13 cellular contexts compared by ENCODE assay signal in the genomic region with DNA sequence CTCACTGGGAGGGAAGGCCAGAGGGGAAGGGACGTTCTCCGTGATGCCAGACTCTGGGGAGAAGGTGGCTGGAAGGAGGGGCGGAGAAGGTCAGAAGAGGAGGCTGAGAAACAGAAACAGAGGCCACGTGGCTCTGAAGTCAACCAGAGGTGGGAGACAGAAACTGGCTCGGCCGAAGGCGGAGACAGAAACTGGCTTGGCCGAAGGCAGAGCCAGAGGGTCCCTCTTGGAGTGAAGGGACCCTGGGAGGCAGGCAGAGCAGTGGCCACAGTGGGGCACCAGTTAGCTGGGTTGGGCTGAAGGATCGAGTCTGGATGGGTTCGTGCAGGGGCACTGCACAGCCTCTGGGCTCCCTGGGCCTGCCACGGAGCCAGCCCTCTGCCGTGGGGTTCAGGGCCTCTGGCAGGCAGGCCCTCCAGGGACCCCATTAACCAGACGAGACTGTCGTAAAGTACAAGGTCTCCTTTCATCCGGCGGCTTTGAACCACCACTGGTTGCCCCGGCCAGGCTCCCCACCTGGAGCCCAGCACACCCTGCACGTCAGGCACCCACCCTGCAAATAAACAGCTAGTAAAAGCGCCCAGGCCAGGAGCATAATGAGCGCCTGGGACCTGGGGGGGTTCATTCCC.
A peak's percentile ranks its signal among the peaks of the same experiment; 100 is the strongest.
DNase-seq lines count a peak whose midpoint lies in the region; TF ChIP-seq lines count a peak whose summit lies in the region.
"Had no signal": no experiment of that assay in that cellular context is flagged by ENCODE, and none has a peak within 500 bp of the region (broad histone marks: within the 10 kb centered on the region; RNA-seq: fewer than 3 reads in every experiment).

No MANE protein-coding gene starts in this region.

- H3K23ac ChIP-seq in mesenchymal stem cell (ENCODE audit: low read length in 2 of 2) = peak overlapping the region in 1 of 2 experiments; percentile 53

- no peak overlapping the region for H2BK5ac ChIP-seq in mesenchymal stem cell (ENCODE audit: low read depth, low read length, poor library complexity, severe bottlenecking)

- POLR2A ChIA-PET in HEK293 (lab: Yijun Ruan, JAX) = no interaction called here

- 69% methylated on average over 20 of the region's 20 CpGs for WGBS in mesenchymal stem cell

- no peak overlapping the region for H4K91ac ChIP-seq in mesenchymal stem cell (ENCODE audit: low read length)

- H3K4me3 ChIP-seq in AG09309 (ENCODE audit: control insufficient read depth, low read depth, low read length) = no peak overlapping the region
- no peak overlapping the region for H3K4me3 ChIP-seq in HEK293 (ENCODE audit: low read depth, low read length)
- H3K4me3 ChIP-seq in mesenchymal stem cell (ENCODE audit: insufficient read depth in 1 of 2, low read depth in 1 of 2, low read length in 2 of 2) = no peak overlapping the region

- H2BK12ac ChIP-seq in mesenchymal stem cell (ENCODE audit: low read length in 2 of 2) = no peak overlapping the region

- no peak overlapping the region for H2BK15ac ChIP-seq in mesenchymal stem cell (ENCODE audit: low read depth, poor library complexity, severe bottlenecking)

- H3K27me3 Mint-ChIP-seq in chondrocyte (ENCODE audit: low read depth) (no peaks in the 10 kb centered on the region), immature natural killer cell (ENCODE audit: low read depth in 3 of 3) (peaks cover 0 to 2% (median 2%) of the 10 kb centered on the region in 3 donors)

- H3K36me3 ChIP-seq in HEK293 (ENCODE audit: control insufficient read depth in 2 of 2, insufficient read depth in 1 of 2, low read length in 2 of 2) = no peaks in the 10 kb centered on the region
- H3K36me3 ChIP-seq in mesenchymal stem cell (ENCODE audit: control insufficient read depth in 1 of 2, insufficient read depth in 2 of 2, low read depth in 1 of 2, low read length in 2 of 2) = peaks cover 0 to 76% of the 10 kb centered on the region in 2 experiments

- H3K9me3 ChIP-seq in HEK293 (ENCODE audit: control insufficient read depth, insufficient read depth, low read depth, low read length) (no peaks in the 10 kb centered on the region), mesenchymal stem cell (ENCODE audit: control insufficient read depth, low read length) (no peaks in the 10 kb centered on the region)

- CTCF ChIA-PET in HEK293 (lab: Yijun Ruan, JAX) = interaction anchor here (0.5 to 1.2 kb wide), 6 partner anchors 11 to 480 kb away, joined by 3 to 5 read pairs (median 3); no protein-coding TSS in a partner anchor

- H3K36me3 Mint-ChIP-seq in chondrocyte (ENCODE audit: low read depth) (peaks cover 28% of the 10 kb centered on the region), immature natural killer cell (no peaks in the 10 kb centered on the region)

- no peak overlapping the region for H4K8ac ChIP-seq in mesenchymal stem cell (ENCODE audit: low read length)

- H3K4me3 Mint-ChIP-seq in chondrocyte (ENCODE audit: unreplicated experiment) (no peak overlapping the region), immature natural killer cell (no peak overlapping the region)

- no peak overlapping the region for H3K14ac ChIP-seq in mesenchymal stem cell (ENCODE audit: low read length in 2 of 2)

- H3K18ac ChIP-seq in mesenchymal stem cell (ENCODE audit: low read depth in 1 of 2, low read length in 2 of 2) = no peak overlapping the region

- H2AFZ ChIP-seq in mesenchymal stem cell (ENCODE audit: low read depth, low read length) = no peak overlapping the region

- H3K79me1 ChIP-seq in mesenchymal stem cell (replicated peaks; ENCODE audit: low read length, poor library complexity, severe bottlenecking) = peaks cover 4% of the 10 kb centered on the region

- no peaks in the 10 kb centered on the region for H3K4me1 Mint-ChIP-seq in chondrocyte (ENCODE audit: low read depth)
- H3K4me1 Mint-ChIP-seq in immature natural killer cell = no peaks in the 10 kb centered on the region

- H3K4ac ChIP-seq in mesenchymal stem cell (ENCODE audit: low read depth in 1 of 2, low read length in 2 of 2) = no peak overlapping the region

- no peak overlapping the region for H2BK120ac ChIP-seq in mesenchymal stem cell (ENCODE audit: low read depth, low read length)

- DNase-seq in AG09309 (ENCODE audit: low read depth) (no peak), chondrocyte (ENCODE audit: low spot score) (peak; percentile 77), mesenchymal stem cell (peak; percentile 4), NCI-H774 (lab: John Stamatoyannopoulos, UW) (no peak), immature natural killer cell (no peak), NCI-H146 treated with DMSO at 0.1 percent for 48 hours (lab: John Stamatoyannopoulos, UW; ENCODE audit: unreplicated experiment) (no peak), hypothalamus (lab: John Stamatoyannopoulos, UW) (no peak)
- DNase-seq: activated CD4-positive, alpha-beta T cell treated with anti-CD3 and anti-CD28 coated beads for 1 hour; activated gamma-delta T cell; caudate nucleus; erythroblast; NK-92 treated with Interleukin-12 subunit alpha and Interleukin-12 subunit beta, amount 100 ng/mL, for 24 hours had no signal

- H3K27ac ChIP-seq in HEK293 (ENCODE audit: extremely low read depth, low read depth, low read length) = no peak overlapping the region
- no peak overlapping the region for H3K27ac ChIP-seq in mesenchymal stem cell (ENCODE audit: low read length, poor library complexity, severe bottlenecking)

- H3K4me1 ChIP-seq in HEK293 (ENCODE audit: control insufficient read depth, insufficient read depth, low read length) (no peaks in the 10 kb centered on the region), mesenchymal stem cell (ENCODE audit: control insufficient read depth, insufficient read depth, low read depth, low read length) (peaks cover 3% of the 10 kb centered on the region)

- H3K27me3 ChIP-seq in mesenchymal stem cell (ENCODE audit: control insufficient read depth in 1 of 2, insufficient read depth in 1 of 2, low read length in 2 of 2) = peaks cover 0 to 64% of the 10 kb centered on the region in 2 experiments

- H3K9me3 Mint-ChIP-seq in chondrocyte (ENCODE audit: low read depth) (no peaks in the 10 kb centered on the region), immature natural killer cell (no peaks in the 10 kb centered on the region)

- no peak overlapping the region for H3K9ac ChIP-seq in mesenchymal stem cell (ENCODE audit: low read length)

- H3K4me2 ChIP-seq in mesenchymal stem cell (ENCODE audit: low read length, poor library complexity, severe bottlenecking) = no peak overlapping the region

- H3K27ac Mint-ChIP-seq in chondrocyte (ENCODE audit: unreplicated experiment) = no peak overlapping the region
- peak overlapping the region in 1 of 6 donors; percentile 5 for H3K27ac Mint-ChIP-seq in immature natural killer cell

- H2AK5ac ChIP-seq in mesenchymal stem cell (ENCODE audit: low read length, severe bottlenecking) = no peak overlapping the region

- TF ChIP-seq CTCF in AG09309 (IDR thresholded peaks at IDR 0.05; ENCODE audit: control insufficient read depth, insufficient read depth, low read depth, low read length, missing control alignments) (peak; percentile 20), HEK293 (tag by site-specific recombination; IDR thresholded peaks at IDR 0.05) (no peak), chondrocyte (IDR thresholded peaks at IDR 0.05) (peak; percentile 51)

TF ChIP-seq in HEK293, 187 proteins besides CTCF, POLR2A, EP300 and RAD21:
- TF ChIP-seq ZNF626 (tag by site-specific recombination; IDR thresholded peaks at IDR 0.05) (no peak), ZIC2 (tag by site-specific recombination; IDR thresholded peaks at IDR 0.05) (peak; percentile 87)
TF ChIP-seq in HEK293: peak in this region for 1.

Comparison
In these comparisons a context has a peak if more than half of its experiments do, and no peak if none do; other contexts are left out.
1. DNase-seq: peak in chondrocyte (single experiment) and mesenchymal stem cell (single experiment); none in AG09309 (single experiment), NCI-H774 (single experiment), immature natural killer cell (0 of 3), NCI-H146 treated with DMSO at 0.1 percent for 48 hours (single experiment) and hypothalamus (0 of 51).